8 cellular contexts compared by ENCODE assay signal in genomic region chrX:155615938-155616337, GRCh38.
"Had no signal": no experiment of that assay in that cellular context is flagged by ENCODE, and none has a peak within 500 bp of the region (broad histone marks: within the 10 kb centered on the region; RNA-seq: fewer than 3 reads in every experiment).

No MANE protein-coding gene starts in this region.

- ATAC-seq: GM12878 had no signal

- H3K4me3 ChIP-seq: GM12878 had no signal

- FAIRE-seq: G401.6, GM12878, GM12891, GM12892, GM18507, GM19239 had no signal

- DNase-seq: GDM1, GF-D8 had no signal
